In the genomic region with DNA sequence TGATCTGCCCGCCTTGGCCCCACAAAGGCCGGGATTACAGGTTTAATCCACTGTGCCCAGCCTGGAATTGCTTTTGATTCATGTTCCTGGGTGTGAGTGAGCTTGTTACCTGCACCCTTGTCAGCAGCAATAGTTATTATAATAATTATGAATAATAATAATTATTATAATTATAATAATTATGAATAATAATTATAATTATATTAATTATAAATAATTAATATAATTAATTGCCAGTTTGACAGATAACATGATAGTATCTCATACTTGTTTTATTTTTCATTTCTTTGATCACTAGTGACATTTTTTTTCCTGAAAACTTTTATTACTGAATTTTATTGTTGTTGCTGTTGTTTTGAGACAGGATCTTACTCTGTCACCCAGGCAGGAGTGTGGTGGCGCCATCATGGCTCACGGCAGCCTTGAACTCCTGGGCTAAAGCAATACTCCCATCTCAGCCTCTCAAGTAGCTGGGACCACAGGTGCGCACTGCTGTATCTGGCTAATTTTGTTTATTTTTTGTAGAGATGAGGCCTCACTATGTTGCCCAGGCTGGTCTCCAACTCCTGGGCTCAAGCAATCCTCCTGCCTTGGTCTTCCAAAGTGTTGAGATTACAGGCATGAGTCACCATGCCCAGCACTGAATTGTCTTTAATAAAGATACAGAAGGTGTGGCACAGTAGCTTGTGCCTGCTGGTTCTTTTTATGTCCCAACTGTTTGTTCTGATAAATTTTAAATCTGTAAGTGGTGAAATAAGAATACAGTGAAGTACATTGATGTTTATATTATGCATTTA, we compare ENCODE assay signal across 1 cellular context.
TF ChIP-seq lines count a peak whose summit lies in the region.

No MANE protein-coding gene starts in this region.

TF ChIP-seq in H1, 55 proteins besides CTCF, POLR2A, EP300 and RAD21:
- TF ChIP-seq KDM1A (IDR thresholded peaks at IDR 0.05; ENCODE audit: borderline replicate concordance, low read length) (no peak), RFX5 (IDR thresholded peaks at IDR 0.05; ENCODE audit: borderline replicate concordance, low read depth, low read length) (no peak), RBBP5 (IDR thresholded peaks at IDR 0.05; ENCODE audit: borderline replicate concordance, low read depth, low read length) (no peak), TBP (IDR thresholded peaks at IDR 0.05; ENCODE audit: low read depth, low read length) (no peak), EGR1 (IDR thresholded peaks at IDR 0.05; ENCODE audit: borderline replicate concordance, low read depth, low read length) (no peak), TCF12 (IDR thresholded peaks at IDR 0.05; ENCODE audit: low read depth, low read length) (no peak), SAP30 (IDR thresholded peaks at IDR 0.05; ENCODE audit: insufficient read depth, insufficient replicate concordance, low read length) (no peak), ASH2L (IDR thresholded peaks at IDR 0.05; ENCODE audit: low read length) (no peak), BCL11A (IDR thresholded peaks at IDR 0.05; ENCODE audit: low read depth in 2 of 2, low read length in 2 of 2) (no peak), TAF7 (optimal IDR thresholded peaks at IDR 0.05; ENCODE audit: borderline replicate concordance, low read depth, low read length) (no peak), RXRA (IDR thresholded peaks at IDR 0.05; ENCODE audit: insufficient read depth, low read depth, low read length) (no peak), MAX (IDR thresholded peaks at IDR 0.05) (no peak)
- TF ChIP-seq, protein P1, sequence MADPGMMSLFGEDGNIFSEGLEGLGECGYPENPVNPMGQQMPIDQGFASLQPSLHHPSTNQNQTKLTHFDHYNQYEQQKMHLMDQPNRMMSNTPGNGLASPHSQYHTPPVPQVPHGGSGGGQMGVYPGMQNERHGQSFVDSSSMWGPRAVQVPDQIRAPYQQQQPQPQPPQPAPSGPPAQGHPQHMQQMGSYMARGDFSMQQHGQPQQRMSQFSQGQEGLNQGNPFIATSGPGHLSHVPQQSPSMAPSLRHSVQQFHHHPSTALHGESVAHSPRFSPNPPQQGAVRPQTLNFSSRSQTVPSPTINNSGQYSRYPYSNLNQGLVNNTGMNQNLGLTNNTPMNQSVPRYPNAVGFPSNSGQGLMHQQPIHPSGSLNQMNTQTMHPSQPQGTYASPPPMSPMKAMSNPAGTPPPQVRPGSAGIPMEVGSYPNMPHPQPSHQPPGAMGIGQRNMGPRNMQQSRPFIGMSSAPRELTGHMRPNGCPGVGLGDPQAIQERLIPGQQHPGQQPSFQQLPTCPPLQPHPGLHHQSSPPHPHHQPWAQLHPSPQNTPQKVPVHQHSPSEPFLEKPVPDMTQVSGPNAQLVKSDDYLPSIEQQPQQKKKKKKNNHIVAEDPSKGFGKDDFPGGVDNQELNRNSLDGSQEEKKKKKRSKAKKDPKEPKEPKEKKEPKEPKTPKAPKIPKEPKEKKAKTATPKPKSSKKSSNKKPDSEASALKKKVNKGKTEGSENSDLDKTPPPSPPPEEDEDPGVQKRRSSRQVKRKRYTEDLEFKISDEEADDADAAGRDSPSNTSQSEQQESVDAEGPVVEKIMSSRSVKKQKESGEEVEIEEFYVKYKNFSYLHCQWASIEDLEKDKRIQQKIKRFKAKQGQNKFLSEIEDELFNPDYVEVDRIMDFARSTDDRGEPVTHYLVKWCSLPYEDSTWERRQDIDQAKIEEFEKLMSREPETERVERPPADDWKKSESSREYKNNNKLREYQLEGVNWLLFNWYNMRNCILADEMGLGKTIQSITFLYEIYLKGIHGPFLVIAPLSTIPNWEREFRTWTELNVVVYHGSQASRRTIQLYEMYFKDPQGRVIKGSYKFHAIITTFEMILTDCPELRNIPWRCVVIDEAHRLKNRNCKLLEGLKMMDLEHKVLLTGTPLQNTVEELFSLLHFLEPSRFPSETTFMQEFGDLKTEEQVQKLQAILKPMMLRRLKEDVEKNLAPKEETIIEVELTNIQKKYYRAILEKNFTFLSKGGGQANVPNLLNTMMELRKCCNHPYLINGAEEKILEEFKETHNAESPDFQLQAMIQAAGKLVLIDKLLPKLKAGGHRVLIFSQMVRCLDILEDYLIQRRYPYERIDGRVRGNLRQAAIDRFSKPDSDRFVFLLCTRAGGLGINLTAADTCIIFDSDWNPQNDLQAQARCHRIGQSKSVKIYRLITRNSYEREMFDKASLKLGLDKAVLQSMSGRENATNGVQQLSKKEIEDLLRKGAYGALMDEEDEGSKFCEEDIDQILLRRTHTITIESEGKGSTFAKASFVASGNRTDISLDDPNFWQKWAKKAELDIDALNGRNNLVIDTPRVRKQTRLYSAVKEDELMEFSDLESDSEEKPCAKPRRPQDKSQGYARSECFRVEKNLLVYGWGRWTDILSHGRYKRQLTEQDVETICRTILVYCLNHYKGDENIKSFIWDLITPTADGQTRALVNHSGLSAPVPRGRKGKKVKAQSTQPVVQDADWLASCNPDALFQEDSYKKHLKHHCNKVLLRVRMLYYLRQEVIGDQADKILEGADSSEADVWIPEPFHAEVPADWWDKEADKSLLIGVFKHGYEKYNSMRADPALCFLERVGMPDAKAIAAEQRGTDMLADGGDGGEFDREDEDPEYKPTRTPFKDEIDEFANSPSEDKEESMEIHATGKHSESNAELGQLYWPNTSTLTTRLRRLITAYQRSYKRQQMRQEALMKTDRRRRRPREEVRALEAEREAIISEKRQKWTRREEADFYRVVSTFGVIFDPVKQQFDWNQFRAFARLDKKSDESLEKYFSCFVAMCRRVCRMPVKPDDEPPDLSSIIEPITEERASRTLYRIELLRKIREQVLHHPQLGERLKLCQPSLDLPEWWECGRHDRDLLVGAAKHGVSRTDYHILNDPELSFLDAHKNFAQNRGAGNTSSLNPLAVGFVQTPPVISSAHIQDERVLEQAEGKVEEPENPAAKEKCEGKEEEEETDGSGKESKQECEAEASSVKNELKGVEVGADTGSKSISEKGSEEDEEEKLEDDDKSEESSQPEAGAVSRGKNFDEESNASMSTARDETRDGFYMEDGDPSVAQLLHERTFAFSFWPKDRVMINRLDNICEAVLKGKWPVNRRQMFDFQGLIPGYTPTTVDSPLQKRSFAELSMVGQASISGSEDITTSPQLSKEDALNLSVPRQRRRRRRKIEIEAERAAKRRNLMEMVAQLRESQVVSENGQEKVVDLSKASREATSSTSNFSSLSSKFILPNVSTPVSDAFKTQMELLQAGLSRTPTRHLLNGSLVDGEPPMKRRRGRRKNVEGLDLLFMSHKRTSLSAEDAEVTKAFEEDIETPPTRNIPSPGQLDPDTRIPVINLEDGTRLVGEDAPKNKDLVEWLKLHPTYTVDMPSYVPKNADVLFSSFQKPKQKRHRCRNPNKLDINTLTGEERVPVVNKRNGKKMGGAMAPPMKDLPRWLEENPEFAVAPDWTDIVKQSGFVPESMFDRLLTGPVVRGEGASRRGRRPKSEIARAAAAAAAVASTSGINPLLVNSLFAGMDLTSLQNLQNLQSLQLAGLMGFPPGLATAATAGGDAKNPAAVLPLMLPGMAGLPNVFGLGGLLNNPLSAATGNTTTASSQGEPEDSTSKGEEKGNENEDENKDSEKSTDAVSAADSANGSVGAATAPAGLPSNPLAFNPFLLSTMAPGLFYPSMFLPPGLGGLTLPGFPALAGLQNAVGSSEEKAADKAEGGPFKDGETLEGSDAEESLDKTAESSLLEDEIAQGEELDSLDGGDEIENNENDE (IDR thresholded peaks at IDR 0.05; ENCODE audit: insufficient replicate concordance, low read length) = no peak
